ENCODE assay signal across 9 cellular contexts in the genomic region with DNA sequence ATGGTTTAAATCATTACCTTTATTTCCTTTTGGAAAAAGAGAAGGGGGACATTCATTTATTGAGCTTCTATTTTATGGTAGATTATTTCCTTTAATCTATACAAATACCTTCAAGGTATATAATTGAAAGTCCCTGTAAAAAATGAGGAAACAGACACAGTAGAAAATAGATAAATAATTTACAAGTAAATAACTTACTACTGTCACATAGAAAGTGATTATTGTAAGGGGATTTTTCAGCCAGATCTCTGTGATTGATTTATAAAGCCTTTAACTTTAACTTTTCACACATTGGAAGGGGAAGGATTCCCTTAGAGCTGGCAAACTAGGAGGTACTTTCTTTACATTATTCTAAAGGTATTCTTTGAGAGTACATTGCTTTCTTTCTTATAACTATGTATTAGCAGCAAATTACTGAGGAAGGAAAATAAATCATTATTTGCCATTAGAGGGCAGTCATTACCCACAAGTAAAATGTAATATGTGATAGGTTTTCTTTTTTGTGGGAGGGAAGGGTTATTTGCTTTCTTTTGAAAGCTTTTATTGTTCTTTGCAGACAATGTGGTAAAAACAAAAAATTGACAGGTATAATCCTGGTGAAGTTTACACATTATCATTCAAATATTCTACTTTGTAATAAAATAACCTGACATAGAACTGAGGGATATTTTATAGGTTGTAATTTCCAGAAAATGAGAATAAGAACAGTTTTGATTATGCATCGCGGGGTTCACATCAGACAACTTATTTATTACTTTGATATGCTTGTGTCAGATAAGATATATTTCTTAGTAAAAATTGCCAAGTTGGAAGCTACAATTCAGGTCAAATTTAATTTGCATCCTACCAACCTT. TPM values are rescaled to one million over a fixed set of nuclear protein-coding genes. Genes with fewer than 3 reads are reported as not detected.
A peak's percentile ranks its signal among the peaks of the same experiment; 100 is the strongest.
DNase-seq lines count a peak whose midpoint lies in the region; ATAC-seq, FAIRE-seq and TF ChIP-seq lines count a peak whose summit lies in the region.
"Had no signal": no experiment of that assay in that cellular context is flagged by ENCODE, and none has a peak within 500 bp of the region (broad histone marks: within the 10 kb centered on the region; RNA-seq: fewer than 3 reads in every experiment).

No MANE protein-coding gene starts in this region.

- DNase-seq in AML-193 (lab: John Stamatoyannopoulos, UW) (peak; percentile 58 to 70), OCI-LY7 (ENCODE audit: low spot score) (peak; percentile 50), epithelial cell of proximal tubule (ENCODE audit: low read depth) (no peak), progenitor cell of endocrine pancreas (ENCODE audit: low spot score, unreplicated experiment) (no peak), GM12892 (ENCODE audit: insufficient read length) (no peak)
- DNase-seq: left cardiac atrium had no signal

- TF ChIP-seq CTCF in OCI-LY7 (conservative IDR thresholded peaks at IDR 0.05; ENCODE audit: low read length) (peak; percentile 82), epithelial cell of proximal tubule (conservative IDR thresholded peaks at IDR 0.05; ENCODE audit: low read depth, low read length) (peak; percentile 47), progenitor cell of endocrine pancreas (IDR thresholded peaks at IDR 0.05; ENCODE audit: unreplicated experiment) (peak; percentile 67)

- H3K4me3 ChIP-seq in OCI-LY7 (ENCODE audit: low read depth, low read length, poor library complexity, severe bottlenecking) (no peak overlapping the region), epithelial cell of proximal tubule (ENCODE audit: low read depth, low read length) (no peak overlapping the region)

- H3K36me3 ChIP-seq in OCI-LY7 (ENCODE audit: insufficient read depth, low read length) = no peaks in the 10 kb centered on the region

- H3K4me1 ChIP-seq in OCI-LY7 (ENCODE audit: insufficient read depth, low read length, poor library complexity, severe bottlenecking) = no peaks in the 10 kb centered on the region

- H2AFZ ChIP-seq in OCI-LY7 (ENCODE audit: low read length) = no peak overlapping the region

- H3K9me3 Mint-ChIP-seq in progenitor cell of endocrine pancreas (ENCODE audit: low read depth) = no peaks in the 10 kb centered on the region

- no peak overlapping the region for H3K27ac ChIP-seq in OCI-LY7 (ENCODE audit: low read depth, low read length, poor library complexity, severe bottlenecking)

- H3K9me2 ChIP-seq in OCI-LY7 (ENCODE audit: insufficient read depth, low read length) = no peaks in the 10 kb centered on the region

- H3K27ac Mint-ChIP-seq in progenitor cell of endocrine pancreas = no peak overlapping the region

- CTCF ChIA-PET in OCI-LY7 (lab: Charles Lee; ENCODE audit: unreplicated experiment) = no interaction called here

- no peaks in the 10 kb centered on the region for H4K20me1 ChIP-seq in OCI-LY7 (ENCODE audit: insufficient read depth, low read length)

- no peak for FAIRE-seq in GM12892 (lab: Jason Lieb, UNC)

- TF ChIP-seq POLR2A in GM12892 (IDR thresholded peaks at IDR 0.05; ENCODE audit: low read depth, low read length) = no peak

- POLR2A ChIA-PET in OCI-LY7 (lab: Charles Lee) = interaction anchor here (0.6 to 0.7 kb wide), 2 partner anchors 25 to 237 kb away, joined by 3 to 4 read pairs; no protein-coding TSS in a partner anchor

- H3K9me3 ChIP-seq in OCI-LY7 (ENCODE audit: low read length) = no peaks in the 10 kb centered on the region

- no peaks in the 10 kb centered on the region for H3K79me2 ChIP-seq in OCI-LY7 (ENCODE audit: insufficient read depth, low read depth, low read length)

- no peaks in the 10 kb centered on the region for H3K36me3 Mint-ChIP-seq in progenitor cell of endocrine pancreas (ENCODE audit: insufficient read depth)

- intact Hi-C loops in OCI-LY7 (cut with micrococcal nuclease; ENCODE audit: unreplicated experiment) = loop anchor here (1.0 to 5.0 kb wide), 3 partner anchors 95 to 222 kb away; no protein-coding TSS in a partner anchor

- ATAC-seq in GM18511 (IDR thresholded peaks at IDR 0.05; ENCODE audit: unreplicated experiment) = peak; percentile 64
- peak; percentile 52 for ATAC-seq in HG03159 (IDR thresholded peaks at IDR 0.05; ENCODE audit: unreplicated experiment)
- ATAC-seq in HG02571 (IDR thresholded peaks at IDR 0.05; ENCODE audit: unreplicated experiment) = no peak

- H3K27me3 Mint-ChIP-seq in progenitor cell of endocrine pancreas = no peaks in the 10 kb centered on the region

- H3K4me2 ChIP-seq in OCI-LY7 (ENCODE audit: low read length) = no peak overlapping the region

- no peak overlapping the region for H3K4me3 Mint-ChIP-seq in progenitor cell of endocrine pancreas (ENCODE audit: low read depth)

- H3K4me1 Mint-ChIP-seq in progenitor cell of endocrine pancreas (ENCODE audit: low read depth) = peaks cover 5% of the 10 kb centered on the region

- no TSS peak for BruUV-seq in OCI-LY7 (replicated peaks; lab: Mats Ljungman, UMichigan)

RNA-seq across cellular contexts. Expression of a gene that starts 24.8 kb away (rescaled TPM):
- 63.5 and 75.1 TPM in 2 replicates for total RNA-seq in OCI-LY7 (2014; rRNA removed; shearing (Covaris generic))
- 71.1 and 83.5 TPM in 2 replicates for total RNA-seq in OCI-LY7 (2022)
- 57.7 and 84.0 TPM in 2 replicates for total RNA-seq in epithelial cell of proximal tubule
- 46.2 and 47.4 TPM in 2 replicates for total RNA-seq in progenitor cell of endocrine pancreas
- polyA plus RNA-seq in GM12892 (2012; ENCODE audit: missing spikeins) = 32.0 TPM

Comparison
In these comparisons a context has a peak if more than half of its experiments do, and no peak if none do; other contexts are left out.
1. DNase-seq: peak in AML-193 (2 of 2) and OCI-LY7 (single experiment); none in epithelial cell of proximal tubule (single experiment), progenitor cell of endocrine pancreas (single experiment) and GM12892 (single experiment).
2. Peak in every context shown above with its lines, with median percentiles within 50 percentile points of each other: CTCF ChIP-seq.